In the genomic region with DNA sequence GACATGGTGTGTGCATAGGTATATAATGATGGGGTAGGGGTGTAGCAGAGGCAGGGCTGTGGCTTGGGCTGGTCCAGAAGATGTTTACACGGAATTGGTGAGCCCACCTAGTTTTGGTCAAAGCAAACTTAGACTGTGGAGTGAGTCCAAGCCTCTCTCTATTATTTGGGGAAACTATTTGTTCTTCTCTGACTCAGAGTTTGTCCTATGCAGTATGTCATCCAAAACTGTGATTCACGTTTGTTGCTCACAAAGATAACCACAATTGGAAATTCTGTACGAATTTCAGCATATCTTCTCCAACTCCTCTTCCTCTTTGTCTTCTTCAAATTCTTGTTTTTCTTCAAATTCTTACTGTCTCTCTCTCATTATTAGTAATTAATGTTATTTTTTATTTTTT, we compare ENCODE assay signal across 17 cellular contexts.
A peak's percentile ranks its signal among the peaks of the same experiment; 100 is the strongest.
DNase-seq lines count a peak whose midpoint lies in the region; FAIRE-seq and TF ChIP-seq lines count a peak whose summit lies in the region.
"Had no signal": no experiment of that assay in that cellular context is flagged by ENCODE, and none has a peak within 500 bp of the region (broad histone marks: within the 10 kb centered on the region; RNA-seq: fewer than 3 reads in every experiment).

No MANE protein-coding gene starts in this region.

- no peaks in the 10 kb centered on the region for H4K20me1 ChIP-seq in keratinocyte (ENCODE audit: control insufficient read depth, extremely low read depth, insufficient read depth, low read length)

- no peaks in the 10 kb centered on the region for H3K27me3 ChIP-seq in BJ (ENCODE audit: control insufficient read depth, insufficient read depth, low read length)
- no peaks in the 10 kb centered on the region for H3K27me3 ChIP-seq in brain microvascular endothelial cell (replicated peaks)
- no peaks in the 10 kb centered on the region for H3K27me3 ChIP-seq in keratinocyte (ENCODE audit: control insufficient read depth, extremely low read depth, insufficient read depth, low read length)
- H3K27me3 ChIP-seq: MG63, stomach, vagina had no signal

- in situ Hi-C loops in brain microvascular endothelial cell (cut with HindIII; ENCODE audit: low pct_ligation_motif_present, low sequenced_read_pairs), result no loop called here

- DNase-seq in BJ (ENCODE audit: low read depth), result peak; percentile 25
- DNase-seq in NCI-H226, result peak; percentile 58
- DNase-seq in brain microvascular endothelial cell, result peak; percentile 31
- no peak for DNase-seq in keratinocyte (ENCODE audit: low read depth, low spot score)
- DNase-seq in activated CD4-positive, alpha-beta T cell treated with anti-CD3 and anti-CD28 coated beads, Interleukin-2, amount 10 ng/mL, durations not matched to agents 7 days and 5 days, result no peak
- no peak for DNase-seq in cortex of kidney (lab: John Stamatoyannopoulos, UW)
- no peak for DNase-seq in retina
- no peak for DNase-seq in NCI-H1092 (lab: John Stamatoyannopoulos, UW)
- DNase-seq: activated T-cell treated with anti-CD3 and anti-CD28 coated beads, Interleukin-2, amount 50 U/mL, for 4 hours; NCI-H1694; NCI-H446 treated with DMSO at 0.1 percent for 48 hours; stimulated activated CD4-positive, alpha-beta T cell treated with anti-CD3 and anti-CD28 coated beads, Interleukin-15, amount 100 ng/mL, for 24 hours; stomach had no signal

- H3K9me3 Mint-ChIP-seq in activated CD4-positive, alpha-beta T cell treated with anti-CD3 and anti-CD28 coated beads, Interleukin-2, amount 10 ng/mL, durations not matched to agents 7 days and 5 days, result no peaks in the 10 kb centered on the region
- H3K9me3 Mint-ChIP-seq: activated T-cell treated with anti-CD3 and anti-CD28 coated beads, Interleukin-2, amount 50 U/mL, for 4 hours; memory B cell had no signal

- H3K27me3 Mint-ChIP-seq in activated CD4-positive, alpha-beta T cell treated with anti-CD3 and anti-CD28 coated beads, Interleukin-2, amount 10 ng/mL, durations not matched to agents 7 days and 5 days, result no peaks in the 10 kb centered on the region
- H3K27me3 Mint-ChIP-seq: activated naive CD8-positive, alpha-beta T cell; memory B cell had no signal

- H3K36me3 ChIP-seq in BJ (ENCODE audit: control insufficient read depth, insufficient read depth, low read length), result no peaks in the 10 kb centered on the region
- no peaks in the 10 kb centered on the region for H3K36me3 ChIP-seq in brain microvascular endothelial cell (replicated peaks)
- no peaks in the 10 kb centered on the region for H3K36me3 ChIP-seq in keratinocyte (ENCODE audit: control insufficient read depth in 2 of 2, extremely low read depth in 1 of 2, insufficient read depth in 2 of 2, low read length in 2 of 2)
- H3K36me3 ChIP-seq: MG63, stomach, vagina had no signal

- dilution Hi-C loops in keratinocyte (cut with MboI; ENCODE audit: extremely low pct_ligation_motif_present, low sequenced_read_pairs), result no loop called here

- TF ChIP-seq CTCF in BJ (IDR thresholded peaks at IDR 0.05; ENCODE audit: insufficient read depth, low read depth, low read length), result no peak
- no peak for TF ChIP-seq CTCF in brain microvascular endothelial cell (IDR thresholded peaks at IDR 0.05; ENCODE audit: low read depth, low read length, missing control alignments)
- no peak for TF ChIP-seq CTCF in keratinocyte (optimal IDR thresholded peaks at IDR 0.05 in 1 of 3, IDR thresholded peaks at IDR 0.05 in 1 of 3, conservative IDR thresholded peaks at IDR 0.05 in 1 of 3; ENCODE audit: extremely low read depth in 1 of 3, insufficient read depth in 2 of 3, low read length in 3 of 3)

- H3K36me3 Mint-ChIP-seq in activated CD4-positive, alpha-beta T cell treated with anti-CD3 and anti-CD28 coated beads, Interleukin-2, amount 10 ng/mL, durations not matched to agents 7 days and 5 days (ENCODE audit: low read depth), result no peaks in the 10 kb centered on the region
- H3K36me3 Mint-ChIP-seq: activated naive CD8-positive, alpha-beta T cell; memory B cell had no signal

- no peak overlapping the region for H3K9ac ChIP-seq in keratinocyte (ENCODE audit: control insufficient read depth, extremely low read depth, insufficient read depth, low read length)

- H3K27ac Mint-ChIP-seq in activated CD4-positive, alpha-beta T cell treated with anti-CD3 and anti-CD28 coated beads, Interleukin-2, amount 10 ng/mL, durations not matched to agents 7 days and 5 days, result no peak overlapping the region
- H3K27ac Mint-ChIP-seq: activated naive CD8-positive, alpha-beta T cell; memory B cell had no signal

- H3K79me2 ChIP-seq in keratinocyte (ENCODE audit: control insufficient read depth, insufficient read depth, low read length), result no peaks in the 10 kb centered on the region

- peaks cover 18% of the 10 kb centered on the region for H3K4me1 ChIP-seq in keratinocyte (ENCODE audit: control insufficient read depth, extremely low read depth, insufficient read depth, low read length)
- H3K4me1 ChIP-seq: stomach, vagina had no signal

- H3K27ac ChIP-seq in brain microvascular endothelial cell, result no peak overlapping the region
- peak overlapping the region; percentile 58 for H3K27ac ChIP-seq in keratinocyte (ENCODE audit: control insufficient read depth, insufficient read depth, low read length)
- H3K27ac ChIP-seq: stomach, vagina had no signal

- H2AFZ ChIP-seq in keratinocyte (ENCODE audit: control insufficient read depth, low read length), result peak overlapping the region; percentile 39

- POLR2A ChIA-PET in BJ (lab: Charles Lee), result no interaction called here
- POLR2A ChIA-PET in activated CD4-positive, alpha-beta T cell treated with anti-CD3 and anti-CD28 coated beads, Interleukin-2, amount 10 ng/mL, durations not matched to agents 7 days and 5 days (lab: Charles Lee), result no interaction called here

- CTCF ChIA-PET in BJ (lab: Yijun Ruan, JAX), result no interaction called here
- CTCF ChIA-PET in activated CD4-positive, alpha-beta T cell treated with anti-CD3 and anti-CD28 coated beads, Interleukin-2, amount 10 ng/mL, durations not matched to agents 7 days and 5 days (lab: Charles Lee), result no interaction called here

- no peaks in the 10 kb centered on the region for H3K9me3 ChIP-seq in keratinocyte (ENCODE audit: control insufficient read depth, low read depth, low read length)
- H3K9me3 ChIP-seq: MG63, stomach, vagina had no signal

- H3K4me1 Mint-ChIP-seq in activated CD4-positive, alpha-beta T cell treated with anti-CD3 and anti-CD28 coated beads, Interleukin-2, amount 10 ng/mL, durations not matched to agents 7 days and 5 days, result no peaks in the 10 kb centered on the region
- H3K4me1 Mint-ChIP-seq: memory B cell had no signal

- H3K4me3 ChIP-seq in BJ (ENCODE audit: low read depth, low read length) (no peak overlapping the region), brain microvascular endothelial cell (ENCODE audit: low read depth, low read length) (no peak overlapping the region), keratinocyte (ENCODE audit: control insufficient read depth in 2 of 3, extremely low read depth in 1 of 3, insufficient read depth in 2 of 3, low read depth in 1 of 3, low read length in 3 of 3) (peak overlapping the region in 1 of 3 experiments; percentile 9)
- H3K4me3 ChIP-seq: MG63, stomach, vagina had no signal

- H3K4me2 ChIP-seq in keratinocyte (ENCODE audit: control insufficient read depth, extremely low read depth, insufficient read depth, low read depth, low read length), result peak overlapping the region; percentile 52

- H3K9me1 ChIP-seq in keratinocyte (ENCODE audit: control insufficient read depth, extremely low read depth, insufficient read depth, low read length), result no peaks in the 10 kb centered on the region

- H3K4me3 Mint-ChIP-seq in activated CD4-positive, alpha-beta T cell treated with anti-CD3 and anti-CD28 coated beads, Interleukin-2, amount 10 ng/mL, durations not matched to agents 7 days and 5 days, result no peak overlapping the region
- H3K4me3 Mint-ChIP-seq: activated naive CD8-positive, alpha-beta T cell; activated T-cell treated with anti-CD3 and anti-CD28 coated beads, Interleukin-2, amount 50 U/mL, for 4 hours; memory B cell had no signal

- no peak for FAIRE-seq in keratinocyte (lab: Jason Lieb, UNC)

Comparison
In these comparisons a context has a peak if more than half of its experiments do, and no peak if none do; other contexts are left out.
1. DNase-seq: peak in BJ (single experiment), NCI-H226 (single experiment) and brain microvascular endothelial cell (single experiment); none in keratinocyte (single experiment), activated CD4-positive, alpha-beta T cell treated with anti-CD3 and anti-CD28 coated beads, Interleukin-2, amount 10 ng/mL, durations not matched to agents 7 days and 5 days (single experiment), cortex of kidney (single experiment), retina (single experiment) and NCI-H1092 (single experiment).